Comparison of ENCODE assay signal across 8 cellular contexts in the genomic region with DNA sequence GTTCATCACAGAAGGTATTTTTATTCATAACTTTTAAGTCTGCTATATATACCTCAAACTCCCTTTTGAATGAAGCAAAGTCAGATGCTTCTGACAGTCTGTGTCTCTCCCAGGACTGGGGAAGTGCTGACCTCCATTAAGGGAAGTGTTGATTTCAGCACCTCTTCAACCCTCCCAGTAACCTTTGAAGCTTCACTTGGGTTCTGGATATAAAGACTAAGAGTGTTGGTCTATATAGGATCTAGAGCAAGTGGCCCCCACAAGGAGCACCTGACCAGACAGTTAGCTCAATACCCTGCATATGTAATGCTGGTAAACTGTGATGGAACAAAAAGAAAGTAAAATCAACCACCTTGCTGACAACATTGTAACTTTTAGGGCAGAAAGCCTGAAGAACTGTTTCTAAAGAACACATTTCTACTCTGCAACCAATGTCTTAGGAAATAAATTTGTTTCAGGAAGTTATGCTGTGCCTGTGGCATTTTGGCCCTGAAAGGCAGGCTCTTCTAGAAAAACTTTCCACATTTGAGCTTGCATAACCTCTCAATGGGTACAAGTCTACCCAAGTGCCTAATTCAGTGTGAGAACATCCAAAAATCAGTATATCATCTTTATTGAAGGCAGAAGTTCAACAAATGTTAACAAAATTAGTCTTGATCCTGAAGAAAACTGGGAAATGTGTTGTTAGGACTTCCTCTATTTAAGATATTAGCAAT. TPM values are rescaled to one million over a fixed set of nuclear protein-coding genes. Genes with fewer than 3 reads are reported as not detected.
A peak's percentile ranks its signal among the peaks of the same experiment; 100 is the strongest.
DNase-seq lines count a peak whose midpoint lies in the region; ATAC-seq and TF ChIP-seq lines count a peak whose summit lies in the region.

No MANE protein-coding gene starts in this region.

- CTCF ChIA-PET in CD4-positive, alpha-beta memory T cell (lab: Charles Lee; ENCODE audit: partially characterized antibody) = interaction anchor here (1.0 to 1.3 kb wide), 2 partner anchors 9 to 31 kb away, joined by 4 to 6 read pairs; no protein-coding TSS in a partner anchor
- CTCF ChIA-PET in T-cell (lab: Charles Lee) = interaction anchor here in 1 of 2 donors (1.1 kb wide), 1 partner anchor 31 kb away, joined by 7 read pairs; no protein-coding TSS in a partner anchor

- no peak for TF ChIP-seq POLR2A in esophagus muscularis mucosa (IDR thresholded peaks at IDR 0.05; ENCODE audit: low read depth)

- peak overlapping the region; percentile 85 to 95 (median 90) for H3K4me3 Mint-ChIP-seq in CD4-positive, alpha-beta memory T cell
- peak overlapping the region; percentile 80 to 87 (median 86) for H3K4me3 Mint-ChIP-seq in T-cell
- peak overlapping the region; percentile 89 to 98 (median 94) for H3K4me3 Mint-ChIP-seq in immature natural killer cell

- no peaks in the 10 kb centered on the region for H3K27me3 Mint-ChIP-seq in CD4-positive, alpha-beta memory T cell
- H3K27me3 Mint-ChIP-seq in T-cell (no peaks in the 10 kb centered on the region), immature natural killer cell (ENCODE audit: low read depth in 3 of 3) (peaks cover 0 to 19% (median 12%) of the 10 kb centered on the region in 3 donors)

- H3K9me3 Mint-ChIP-seq in CD4-positive, alpha-beta memory T cell = no peaks in the 10 kb centered on the region
- H3K9me3 Mint-ChIP-seq in T-cell (no peaks in the 10 kb centered on the region), immature natural killer cell (no peaks in the 10 kb centered on the region)

- TF ChIP-seq CTCF in esophagus muscularis mucosa (IDR thresholded peaks at IDR 0.05) = no peak

- ATAC-seq in HG02678 (IDR thresholded peaks at IDR 0.05; ENCODE audit: unreplicated experiment) = peak; percentile 6
- peak in 3 of 4 experiments; percentile 2 to 33 (median 3) for ATAC-seq in T-cell (replicated peaks in 1 of 4)

- H3K27ac Mint-ChIP-seq in CD4-positive, alpha-beta memory T cell = peak overlapping the region; percentile 96 to 99 (median 98)
- H3K27ac Mint-ChIP-seq in T-cell (peak overlapping the region; percentile 89 to 95), immature natural killer cell (peak overlapping the region; percentile 96 to 99 (median 98))

- DNase-seq in CD4-positive, alpha-beta memory T cell = peak; percentile 25 to 51 (median 33)
- peak in 1 of 34 experiments; percentile 23 for DNase-seq in T-cell
- peak; percentile 49 to 62 (median 55) for DNase-seq in immature natural killer cell
- no peak for DNase-seq in NCI-H1694 (lab: John Stamatoyannopoulos, UW)
- no peak for DNase-seq in GM03348 (ENCODE audit: low spot score)
- no peak for DNase-seq in activated gamma-delta T cell treated with Interleukin-2 at 50 U/mL for 16 hours
- DNase-seq in esophagus muscularis mucosa (ENCODE audit: extremely low spot score) = no peak

- peak overlapping the region; percentile 79 for H3K27ac ChIP-seq in CD4-positive, alpha-beta memory T cell (ENCODE audit: low read depth, low read length)
- peak overlapping the region in 2 of 4 donors; percentile 9 to 50 for H3K27ac ChIP-seq in esophagus muscularis mucosa (replicated peaks in 1 of 4)

- peaks cover 71% of the 10 kb centered on the region for H3K4me1 ChIP-seq in CD4-positive, alpha-beta memory T cell (ENCODE audit: insufficient read depth, low read length)
- H3K4me1 ChIP-seq in esophagus muscularis mucosa = no peaks in the 10 kb centered on the region

- no peak for TF ChIP-seq EP300 in esophagus muscularis mucosa (IDR thresholded peaks at IDR 0.05)

- peak overlapping the region; percentile 30 to 71 for H3K4me3 ChIP-seq in CD4-positive, alpha-beta memory T cell (ENCODE audit: low read length in 2 of 2)
- H3K4me3 ChIP-seq in esophagus muscularis mucosa = no peak overlapping the region

- peaks cover 56 to 79% (median 64%) of the 10 kb centered on the region in 4 donors for H3K4me1 Mint-ChIP-seq in CD4-positive, alpha-beta memory T cell
- H3K4me1 Mint-ChIP-seq in T-cell (peaks cover 74 to 84% (median 80%) of the 10 kb centered on the region in 3 donors), immature natural killer cell (peaks cover 83 to 100% of the 10 kb centered on the region in 2 donors)

- POLR2A ChIA-PET in CD4-positive, alpha-beta memory T cell (lab: Charles Lee; ENCODE audit: partially characterized antibody) = interaction anchor here (0.9 to 1.4 kb wide), 6 partner anchors 10 to 60 kb away, joined by 3 to 14 read pairs (median 7); a partner anchor contains a TSS
- POLR2A ChIA-PET in T-cell (lab: Charles Lee) = interaction anchor here (0.5 to 1.0 kb wide), 5 partner anchors 16 to 62 kb away, joined by 3 to 8 read pairs (median 3); a partner anchor contains a TSS

- no peaks in the 10 kb centered on the region for H3K9me3 ChIP-seq in CD4-positive, alpha-beta memory T cell (ENCODE audit: control insufficient read depth in 1 of 2, low read length in 2 of 2)
- no peaks in the 10 kb centered on the region for H3K9me3 ChIP-seq in esophagus muscularis mucosa

- intact Hi-C loops in CD4-positive, alpha-beta memory T cell (cut with micrococcal nuclease) = loop anchor here (5.0 kb wide), 1 partner anchor 1255 kb away; a partner anchor contains a TSS
- intact Hi-C loops in esophagus muscularis mucosa (cut with DNase I) = no loop called here

- peaks cover 6 to 24% of the 10 kb centered on the region in 2 donors for H3K36me3 Mint-ChIP-seq in CD4-positive, alpha-beta memory T cell
- H3K36me3 Mint-ChIP-seq in T-cell = peaks cover 10% of the 10 kb centered on the region
- H3K36me3 Mint-ChIP-seq in immature natural killer cell = peaks cover 0 to 7% (median 6%) of the 10 kb centered on the region in 3 donors

- H3K27me3 ChIP-seq in CD4-positive, alpha-beta memory T cell (ENCODE audit: insufficient read depth, low read length) = no peaks in the 10 kb centered on the region
- H3K27me3 ChIP-seq in esophagus muscularis mucosa = no peaks in the 10 kb centered on the region

- no peaks in the 10 kb centered on the region for H3K36me3 ChIP-seq in CD4-positive, alpha-beta memory T cell (ENCODE audit: insufficient read depth, low read length)
- no peaks in the 10 kb centered on the region for H3K36me3 ChIP-seq in esophagus muscularis mucosa

RNA-seq across cellular contexts. Expression of a gene that starts 0.9 kb away (rescaled TPM):
- 10 to 100 TPM; 32.2 to 33.7 TPM for total RNA-seq in CD4-positive, alpha-beta memory T cell
- 10 to 100 TPM; 38.1 to 66.1 TPM for polyA plus RNA-seq in CD4-positive, alpha-beta memory T cell
- 10 to 100 TPM; 25.6 to 45.9 (median 26.6) TPM for total RNA-seq in T-cell
- 100 to 1,000 TPM in 1 of 3 donors, 10 to 100 TPM in 2; 80.9 to 109 (median 83.6) TPM for polyA plus RNA-seq in immature natural killer cell
- total RNA-seq in esophagus muscularis mucosa = 1 to 10 TPM in 1 of 4 donors, under 1 TPM in 3; 0.29 to 2.3 (median 0.63) TPM

RNA-seq across cellular contexts. Expression of a gene that starts 15.0 kb away (rescaled TPM):
- 1 to 10 TPM; 1.3 to 2.1 TPM for total RNA-seq in CD4-positive, alpha-beta memory T cell
- 1 to 10 TPM in 1 of 2 donors, under 1 TPM in 1; 0.75 to 1.3 TPM for polyA plus RNA-seq in CD4-positive, alpha-beta memory T cell
- total RNA-seq in T-cell = 1 to 10 TPM; 1.2 to 5.8 (median 1.7) TPM
- polyA plus RNA-seq in immature natural killer cell = under 1 TPM in 1 of 3 donors, not detected in 2; 0.11 TPM
- 1 to 10 TPM in 1 of 4 donors, under 1 TPM in 2, not detected in 1; 0.11 to 1.7 (median 0.78) TPM for total RNA-seq in esophagus muscularis mucosa

RNA-seq across cellular contexts. Expression of a gene that starts 32.2 kb away (rescaled TPM):
- 10 to 100 TPM; 74.5 to 75.5 TPM for total RNA-seq in CD4-positive, alpha-beta memory T cell
- polyA plus RNA-seq in CD4-positive, alpha-beta memory T cell = 10 to 100 TPM in 1 of 2 donors, 1 to 10 TPM in 1; 8.9 to 12.9 TPM
- total RNA-seq in T-cell (10 to 100 TPM; 57.8 to 66.4 (median 61.5) TPM), esophagus muscularis mucosa (10 to 100 TPM in 1 of 4 donors, 1 to 10 TPM in 3; 5.9 to 13.7 (median 6.0) TPM)
- 10 to 100 TPM in 2 of 3 donors, 1 to 10 TPM in 1; 9.7 to 21.6 (median 18.6) TPM for polyA plus RNA-seq in immature natural killer cell

RNA-seq across cellular contexts. Expression of a gene that starts 32.7 kb away (rescaled TPM):
- total RNA-seq in CD4-positive, alpha-beta memory T cell = 1 to 10 TPM; 5.1 to 5.4 TPM
- polyA plus RNA-seq in CD4-positive, alpha-beta memory T cell = 1 to 10 TPM; 2.8 to 5.3 TPM
- 1 to 10 TPM; 5.6 to 6.1 (median 5.9) TPM for total RNA-seq in T-cell
- 1 to 10 TPM; 2.0 to 8.4 (median 6.6) TPM for polyA plus RNA-seq in immature natural killer cell
- total RNA-seq in esophagus muscularis mucosa = 1 to 10 TPM; 4.2 to 8.8 (median 5.5) TPM

RNA-seq across cellular contexts. Expression of a gene that starts 56.7 kb away (rescaled TPM):
- total RNA-seq in CD4-positive, alpha-beta memory T cell = 100 to 1,000 TPM; 107 to 110 TPM
- 10 to 100 TPM in 1 of 2 donors, 1 to 10 TPM in 1; 4.4 to 17.1 TPM for polyA plus RNA-seq in CD4-positive, alpha-beta memory T cell
- total RNA-seq in T-cell (100 to 1,000 TPM in 4 of 5 donors, 10 to 100 TPM in 1; 99.5 to 189 (median 103) TPM), esophagus muscularis mucosa (10 to 100 TPM; 60.6 to 89.9 (median 76.5) TPM)
- 10 to 100 TPM in 2 of 3 donors, 1 to 10 TPM in 1; 4.3 to 27.5 (median 12.7) TPM for polyA plus RNA-seq in immature natural killer cell

Comparison
In these comparisons a context has a peak if more than half of its experiments do, and no peak if none do; other contexts are left out.
1. DNase-seq: peak in CD4-positive, alpha-beta memory T cell (5 of 5) and immature natural killer cell (3 of 3); none in NCI-H1694 (single experiment), GM03348 (single experiment), activated gamma-delta T cell treated with Interleukin-2 at 50 U/mL for 16 hours (single experiment) and esophagus muscularis mucosa (single experiment).
2. H3K4me3 ChIP-seq: peak in CD4-positive, alpha-beta memory T cell (2 of 2); none in esophagus muscularis mucosa (0 of 4).
3. RNA of a gene that starts 0.9 kb away (total RNA-seq): 32.2 to 33.7 TPM in CD4-positive, alpha-beta memory T cell and 25.6 to 45.9 TPM in T-cell; 0.29 to 2.3 TPM in esophagus muscularis mucosa; every median in the first group is over 4 times any median in the second.
4. RNA of a gene that starts 32.2 kb away (total RNA-seq): 74.5 to 75.5 TPM in CD4-positive, alpha-beta memory T cell and 57.8 to 66.4 TPM in T-cell; 5.9 to 13.7 TPM in esophagus muscularis mucosa; every median in the first group is over 4 times any median in the second.
5. Peak in every context shown above with its lines, with median percentiles within 50 percentile points of each other: H3K27ac Mint-ChIP-seq and H3K4me3 Mint-ChIP-seq.